1 cellular context compared by ENCODE assay signal in the genomic region with DNA sequence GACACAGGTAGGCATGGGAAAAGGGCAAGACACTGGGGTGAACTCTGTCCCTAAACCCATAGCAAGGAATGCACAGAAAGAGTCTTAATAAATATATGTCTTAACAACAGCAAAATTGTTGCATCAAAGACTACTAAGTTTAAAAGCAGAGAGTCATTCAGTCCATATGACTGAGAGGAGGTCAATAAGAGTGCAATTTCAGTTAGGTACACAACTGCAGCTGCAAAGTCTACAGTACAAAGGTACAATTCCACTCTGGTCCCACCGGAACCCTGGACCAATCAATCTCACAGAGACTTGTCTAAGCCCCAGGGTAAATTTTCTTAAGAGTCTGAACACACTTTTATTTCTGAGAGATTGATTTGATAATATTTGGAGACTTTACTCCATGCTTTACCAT.
A peak's percentile ranks its signal among the peaks of the same experiment; 100 is the strongest.
TF ChIP-seq lines count a peak whose summit lies in the region.

No MANE protein-coding gene starts in this region.

TF ChIP-seq in HepG2, 621 proteins besides CTCF, POLR2A, EP300 and RAD21 (continued from another document and continues in another):
- TF ChIP-seq, protein P1, sequence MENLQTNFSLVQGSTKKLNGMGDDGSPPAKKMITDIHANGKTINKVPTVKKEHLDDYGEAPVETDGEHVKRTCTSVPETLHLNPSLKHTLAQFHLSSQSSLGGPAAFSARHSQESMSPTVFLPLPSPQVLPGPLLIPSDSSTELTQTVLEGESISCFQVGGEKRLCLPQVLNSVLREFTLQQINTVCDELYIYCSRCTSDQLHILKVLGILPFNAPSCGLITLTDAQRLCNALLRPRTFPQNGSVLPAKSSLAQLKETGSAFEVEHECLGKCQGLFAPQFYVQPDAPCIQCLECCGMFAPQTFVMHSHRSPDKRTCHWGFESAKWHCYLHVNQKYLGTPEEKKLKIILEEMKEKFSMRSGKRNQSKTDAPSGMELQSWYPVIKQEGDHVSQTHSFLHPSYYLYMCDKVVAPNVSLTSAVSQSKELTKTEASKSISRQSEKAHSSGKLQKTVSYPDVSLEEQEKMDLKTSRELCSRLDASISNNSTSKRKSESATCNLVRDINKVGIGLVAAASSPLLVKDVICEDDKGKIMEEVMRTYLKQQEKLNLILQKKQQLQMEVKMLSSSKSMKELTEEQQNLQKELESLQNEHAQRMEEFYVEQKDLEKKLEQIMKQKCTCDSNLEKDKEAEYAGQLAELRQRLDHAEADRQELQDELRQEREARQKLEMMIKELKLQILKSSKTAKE (CRISPR knock-in tag; IDR thresholded peaks at IDR 0.05; ENCODE audit: borderline replicate concordance) = no peak
- no peak for TF ChIP-seq NFKB2 (CRISPR knock-in tag; IDR thresholded peaks at IDR 0.05; ENCODE audit: borderline replicate concordance)
- TF ChIP-seq, protein P2, sequence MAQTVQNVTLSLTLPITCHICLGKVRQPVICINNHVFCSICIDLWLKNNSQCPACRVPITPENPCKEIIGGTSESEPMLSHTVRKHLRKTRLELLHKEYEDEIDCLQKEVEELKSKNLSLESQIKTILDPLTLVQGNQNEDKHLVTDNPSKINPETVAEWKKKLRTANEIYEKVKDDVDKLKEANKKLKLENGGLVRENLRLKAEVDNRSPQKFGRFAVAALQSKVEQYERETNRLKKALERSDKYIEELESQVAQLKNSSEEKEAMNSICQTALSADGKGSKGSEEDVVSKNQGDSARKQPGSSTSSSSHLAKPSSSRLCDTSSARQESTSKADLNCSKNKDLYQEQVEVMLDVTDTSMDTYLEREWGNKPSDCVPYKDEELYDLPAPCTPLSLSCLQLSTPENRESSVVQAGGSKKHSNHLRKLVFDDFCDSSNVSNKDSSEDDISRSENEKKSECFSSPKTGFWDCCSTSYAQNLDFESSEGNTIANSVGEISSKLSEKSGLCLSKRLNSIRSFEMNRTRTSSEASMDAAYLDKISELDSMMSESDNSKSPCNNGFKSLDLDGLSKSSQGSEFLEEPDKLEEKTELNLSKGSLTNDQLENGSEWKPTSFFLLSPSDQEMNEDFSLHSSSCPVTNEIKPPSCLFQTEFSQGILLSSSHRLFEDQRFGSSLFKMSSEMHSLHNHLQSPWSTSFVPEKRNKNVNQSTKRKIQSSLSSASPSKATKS (CRISPR knock-in tag; IDR thresholded peaks at IDR 0.05) = no peak
- TF ChIP-seq, protein P3, sequence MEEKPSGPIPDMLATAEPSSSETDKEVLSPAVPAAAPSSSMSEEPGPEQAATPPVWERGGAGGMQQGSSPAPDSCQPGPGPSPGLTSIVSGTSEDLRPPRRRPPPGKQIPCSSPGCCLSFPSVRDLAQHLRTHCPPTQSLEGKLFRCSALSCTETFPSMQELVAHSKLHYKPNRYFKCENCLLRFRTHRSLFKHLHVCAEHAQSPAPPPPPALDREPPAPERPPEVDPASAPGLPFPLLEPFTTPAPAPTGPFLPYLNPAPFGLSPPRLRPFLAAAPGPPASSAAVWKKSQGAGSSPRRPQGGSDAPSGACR (CRISPR knock-in tag; IDR thresholded peaks at IDR 0.05) = no peak
- TF ChIP-seq, protein P4, sequence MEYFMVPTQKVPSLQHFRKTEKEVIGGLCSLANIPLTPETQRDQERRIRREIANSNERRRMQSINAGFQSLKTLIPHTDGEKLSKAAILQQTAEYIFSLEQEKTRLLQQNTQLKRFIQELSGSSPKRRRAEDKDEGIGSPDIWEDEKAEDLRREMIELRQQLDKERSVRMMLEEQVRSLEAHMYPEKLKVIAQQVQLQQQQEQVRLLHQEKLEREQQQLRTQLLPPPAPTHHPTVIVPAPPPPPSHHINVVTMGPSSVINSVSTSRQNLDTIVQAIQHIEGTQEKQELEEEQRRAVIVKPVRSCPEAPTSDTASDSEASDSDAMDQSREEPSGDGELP (IDR thresholded peaks at IDR 0.05; ENCODE audit: borderline replicate concordance, low read depth) = peak; percentile 93
- TF ChIP-seq SP2 (CRISPR knock-in tag; IDR thresholded peaks at IDR 0.05) = no peak
- TF ChIP-seq, protein P5, sequence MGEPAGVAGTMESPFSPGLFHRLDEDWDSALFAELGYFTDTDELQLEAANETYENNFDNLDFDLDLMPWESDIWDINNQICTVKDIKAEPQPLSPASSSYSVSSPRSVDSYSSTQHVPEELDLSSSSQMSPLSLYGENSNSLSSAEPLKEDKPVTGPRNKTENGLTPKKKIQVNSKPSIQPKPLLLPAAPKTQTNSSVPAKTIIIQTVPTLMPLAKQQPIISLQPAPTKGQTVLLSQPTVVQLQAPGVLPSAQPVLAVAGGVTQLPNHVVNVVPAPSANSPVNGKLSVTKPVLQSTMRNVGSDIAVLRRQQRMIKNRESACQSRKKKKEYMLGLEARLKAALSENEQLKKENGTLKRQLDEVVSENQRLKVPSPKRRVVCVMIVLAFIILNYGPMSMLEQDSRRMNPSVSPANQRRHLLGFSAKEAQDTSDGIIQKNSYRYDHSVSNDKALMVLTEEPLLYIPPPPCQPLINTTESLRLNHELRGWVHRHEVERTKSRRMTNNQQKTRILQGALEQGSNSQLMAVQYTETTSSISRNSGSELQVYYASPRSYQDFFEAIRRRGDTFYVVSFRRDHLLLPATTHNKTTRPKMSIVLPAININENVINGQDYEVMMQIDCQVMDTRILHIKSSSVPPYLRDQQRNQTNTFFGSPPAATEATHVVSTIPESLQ (CRISPR knock-in tag; conservative IDR thresholded peaks at IDR 0.05) = no peak
- peak; percentile 42; the same call in 1 of the 2 replicates for TF ChIP-seq MIER3 (CRISPR knock-in tag; IDR thresholded peaks at IDR 0.05; ENCODE audit: borderline replicate concordance)
- no peak for TF ChIP-seq ZKSCAN1 (IDR thresholded peaks at IDR 0.05; ENCODE audit: low read length)
- no peak for TF ChIP-seq ZNF556 (CRISPR knock-in tag; IDR thresholded peaks at IDR 0.05; ENCODE audit: borderline replicate concordance)
- TF ChIP-seq, protein P6, sequence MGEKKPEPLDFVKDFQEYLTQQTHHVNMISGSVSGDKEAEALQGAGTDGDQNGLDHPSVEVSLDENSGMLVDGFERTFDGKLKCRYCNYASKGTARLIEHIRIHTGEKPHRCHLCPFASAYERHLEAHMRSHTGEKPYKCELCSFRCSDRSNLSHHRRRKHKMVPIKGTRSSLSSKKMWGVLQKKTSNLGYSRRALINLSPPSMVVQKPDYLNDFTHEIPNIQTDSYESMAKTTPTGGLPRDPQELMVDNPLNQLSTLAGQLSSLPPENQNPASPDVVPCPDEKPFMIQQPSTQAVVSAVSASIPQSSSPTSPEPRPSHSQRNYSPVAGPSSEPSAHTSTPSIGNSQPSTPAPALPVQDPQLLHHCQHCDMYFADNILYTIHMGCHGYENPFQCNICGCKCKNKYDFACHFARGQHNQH (CRISPR knock-in tag; IDR thresholded peaks at IDR 0.05) = peak; percentile 77
- no peak for TF ChIP-seq ZNF256 (CRISPR knock-in tag; conservative IDR thresholded peaks at IDR 0.05)
- TF ChIP-seq ZNF180 (CRISPR knock-in tag; IDR thresholded peaks at IDR 0.05; ENCODE audit: borderline replicate concordance, low read depth) = no peak
- TF ChIP-seq ZNF790 (CRISPR knock-in tag; IDR thresholded peaks at IDR 0.05; ENCODE audit: borderline replicate concordance) = no peak
- TF ChIP-seq ZFP36L2 (CRISPR knock-in tag; IDR thresholded peaks at IDR 0.05) = no peak
- TF ChIP-seq ZNF234 (CRISPR knock-in tag; conservative IDR thresholded peaks at IDR 0.05) = no peak
- TF ChIP-seq, protein P7, sequence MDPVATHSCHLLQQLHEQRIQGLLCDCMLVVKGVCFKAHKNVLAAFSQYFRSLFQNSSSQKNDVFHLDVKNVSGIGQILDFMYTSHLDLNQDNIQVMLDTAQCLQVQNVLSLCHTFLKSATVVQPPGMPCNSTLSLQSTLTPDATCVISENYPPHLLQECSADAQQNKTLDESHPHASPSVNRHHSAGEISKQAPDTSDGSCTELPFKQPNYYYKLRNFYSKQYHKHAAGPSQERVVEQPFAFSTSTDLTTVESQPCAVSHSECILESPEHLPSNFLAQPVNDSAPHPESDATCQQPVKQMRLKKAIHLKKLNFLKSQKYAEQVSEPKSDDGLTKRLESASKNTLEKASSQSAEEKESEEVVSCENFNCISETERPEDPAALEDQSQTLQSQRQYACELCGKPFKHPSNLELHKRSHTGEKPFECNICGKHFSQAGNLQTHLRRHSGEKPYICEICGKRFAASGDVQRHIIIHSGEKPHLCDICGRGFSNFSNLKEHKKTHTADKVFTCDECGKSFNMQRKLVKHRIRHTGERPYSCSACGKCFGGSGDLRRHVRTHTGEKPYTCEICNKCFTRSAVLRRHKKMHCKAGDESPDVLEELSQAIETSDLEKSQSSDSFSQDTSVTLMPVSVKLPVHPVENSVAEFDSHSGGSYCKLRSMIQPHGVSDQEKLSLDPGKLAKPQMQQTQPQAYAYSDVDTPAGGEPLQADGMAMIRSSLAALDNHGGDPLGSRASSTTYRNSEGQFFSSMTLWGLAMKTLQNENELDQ (CRISPR knock-in tag; IDR thresholded peaks at IDR 0.05; ENCODE audit: borderline replicate concordance) = no peak
- no peak for TF ChIP-seq PAX8 (CRISPR knock-in tag; IDR thresholded peaks at IDR 0.05; ENCODE audit: borderline replicate concordance)
- TF ChIP-seq FOXM1 (CRISPR knock-in tag; IDR thresholded peaks at IDR 0.05) = no peak
- TF ChIP-seq, protein P8, sequence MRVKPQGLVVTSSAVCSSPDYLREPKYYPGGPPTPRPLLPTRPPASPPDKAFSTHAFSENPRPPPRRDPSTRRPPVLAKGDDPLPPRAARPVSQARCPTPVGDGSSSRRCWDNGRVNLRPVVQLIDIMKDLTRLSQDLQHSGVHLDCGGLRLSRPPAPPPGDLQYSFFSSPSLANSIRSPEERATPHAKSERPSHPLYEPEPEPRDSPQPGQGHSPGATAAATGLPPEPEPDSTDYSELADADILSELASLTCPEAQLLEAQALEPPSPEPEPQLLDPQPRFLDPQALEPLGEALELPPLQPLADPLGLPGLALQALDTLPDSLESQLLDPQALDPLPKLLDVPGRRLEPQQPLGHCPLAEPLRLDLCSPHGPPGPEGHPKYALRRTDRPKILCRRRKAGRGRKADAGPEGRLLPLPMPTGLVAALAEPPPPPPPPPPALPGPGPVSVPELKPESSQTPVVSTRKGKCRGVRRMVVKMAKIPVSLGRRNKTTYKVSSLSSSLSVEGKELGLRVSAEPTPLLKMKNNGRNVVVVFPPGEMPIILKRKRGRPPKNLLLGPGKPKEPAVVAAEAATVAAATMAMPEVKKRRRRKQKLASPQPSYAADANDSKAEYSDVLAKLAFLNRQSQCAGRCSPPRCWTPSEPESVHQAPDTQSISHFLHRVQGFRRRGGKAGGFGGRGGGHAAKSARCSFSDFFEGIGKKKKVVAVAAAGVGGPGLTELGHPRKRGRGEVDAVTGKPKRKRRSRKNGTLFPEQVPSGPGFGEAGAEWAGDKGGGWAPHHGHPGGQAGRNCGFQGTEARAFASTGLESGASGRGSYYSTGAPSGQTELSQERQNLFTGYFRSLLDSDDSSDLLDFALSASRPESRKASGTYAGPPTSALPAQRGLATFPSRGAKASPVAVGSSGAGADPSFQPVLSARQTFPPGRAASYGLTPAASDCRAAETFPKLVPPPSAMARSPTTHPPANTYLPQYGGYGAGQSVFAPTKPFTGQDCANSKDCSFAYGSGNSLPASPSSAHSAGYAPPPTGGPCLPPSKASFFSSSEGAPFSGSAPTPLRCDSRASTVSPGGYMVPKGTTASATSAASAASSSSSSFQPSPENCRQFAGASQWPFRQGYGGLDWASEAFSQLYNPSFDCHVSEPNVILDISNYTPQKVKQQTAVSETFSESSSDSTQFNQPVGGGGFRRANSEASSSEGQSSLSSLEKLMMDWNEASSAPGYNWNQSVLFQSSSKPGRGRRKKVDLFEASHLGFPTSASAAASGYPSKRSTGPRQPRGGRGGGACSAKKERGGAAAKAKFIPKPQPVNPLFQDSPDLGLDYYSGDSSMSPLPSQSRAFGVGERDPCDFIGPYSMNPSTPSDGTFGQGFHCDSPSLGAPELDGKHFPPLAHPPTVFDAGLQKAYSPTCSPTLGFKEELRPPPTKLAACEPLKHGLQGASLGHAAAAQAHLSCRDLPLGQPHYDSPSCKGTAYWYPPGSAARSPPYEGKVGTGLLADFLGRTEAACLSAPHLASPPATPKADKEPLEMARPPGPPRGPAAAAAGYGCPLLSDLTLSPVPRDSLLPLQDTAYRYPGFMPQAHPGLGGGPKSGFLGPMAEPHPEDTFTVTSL (CRISPR knock-in tag; IDR thresholded peaks at IDR 0.05; ENCODE audit: borderline replicate concordance) = peak; percentile 89
- no peak for TF ChIP-seq ZNF552 (CRISPR knock-in tag; IDR thresholded peaks at IDR 0.05; ENCODE audit: borderline replicate concordance)
- no peak for TF ChIP-seq ZNF567 (CRISPR knock-in tag; IDR thresholded peaks at IDR 0.05; ENCODE audit: borderline replicate concordance)
- no peak for TF ChIP-seq ZNF747 (CRISPR knock-in tag; IDR thresholded peaks at IDR 0.05; ENCODE audit: borderline replicate concordance)
- TF ChIP-seq SMAD3 (CRISPR knock-in tag; IDR thresholded peaks at IDR 0.05) = peak; percentile 83
- TF ChIP-seq, protein P9, sequence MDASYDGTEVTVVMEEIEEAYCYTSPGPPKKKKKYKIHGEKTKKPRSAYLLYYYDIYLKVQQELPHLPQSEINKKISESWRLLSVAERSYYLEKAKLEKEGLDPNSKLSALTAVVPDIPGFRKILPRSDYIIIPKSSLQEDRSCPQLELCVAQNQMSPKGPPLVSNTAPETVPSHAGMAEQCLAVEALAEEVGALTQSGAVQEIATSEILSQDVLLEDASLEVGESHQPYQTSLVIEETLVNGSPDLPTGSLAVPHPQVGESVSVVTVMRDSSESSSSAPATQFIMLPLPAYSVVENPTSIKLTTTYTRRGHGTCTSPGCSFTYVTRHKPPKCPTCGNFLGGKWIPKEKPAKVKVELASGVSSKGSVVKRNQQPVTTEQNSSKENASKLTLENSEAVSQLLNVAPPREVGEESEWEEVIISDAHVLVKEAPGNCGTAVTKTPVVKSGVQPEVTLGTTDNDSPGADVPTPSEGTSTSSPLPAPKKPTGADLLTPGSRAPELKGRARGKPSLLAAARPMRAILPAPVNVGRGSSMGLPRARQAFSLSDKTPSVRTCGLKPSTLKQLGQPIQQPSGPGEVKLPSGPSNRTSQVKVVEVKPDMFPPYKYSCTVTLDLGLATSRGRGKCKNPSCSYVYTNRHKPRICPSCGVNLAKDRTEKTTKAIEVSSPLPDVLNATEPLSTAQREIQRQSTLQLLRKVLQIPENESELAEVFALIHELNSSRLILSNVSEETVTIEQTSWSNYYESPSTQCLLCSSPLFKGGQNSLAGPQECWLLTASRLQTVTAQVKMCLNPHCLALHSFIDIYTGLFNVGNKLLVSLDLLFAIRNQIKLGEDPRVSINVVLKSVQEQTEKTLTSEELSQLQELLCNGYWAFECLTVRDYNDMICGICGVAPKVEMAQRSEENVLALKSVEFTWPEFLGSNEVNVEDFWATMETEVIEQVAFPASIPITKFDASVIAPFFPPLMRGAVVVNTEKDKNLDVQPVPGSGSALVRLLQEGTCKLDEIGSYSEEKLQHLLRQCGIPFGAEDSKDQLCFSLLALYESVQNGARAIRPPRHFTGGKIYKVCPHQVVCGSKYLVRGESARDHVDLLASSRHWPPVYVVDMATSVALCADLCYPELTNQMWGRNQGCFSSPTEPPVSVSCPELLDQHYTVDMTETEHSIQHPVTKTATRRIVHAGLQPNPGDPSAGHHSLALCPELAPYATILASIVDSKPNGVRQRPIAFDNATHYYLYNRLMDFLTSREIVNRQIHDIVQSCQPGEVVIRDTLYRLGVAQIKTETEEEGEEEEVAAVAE (CRISPR knock-in tag; IDR thresholded peaks at IDR 0.05; ENCODE audit: borderline replicate concordance) = no peak
- no peak for TF ChIP-seq ZNF124 (CRISPR knock-in tag; IDR thresholded peaks at IDR 0.05)
- TF ChIP-seq ARNT (IDR thresholded peaks at IDR 0.05) = no peak
- TF ChIP-seq POLR2AphosphoS5 (IDR thresholded peaks at IDR 0.05; ENCODE audit: low read depth, low read length) = 0 out of 2 replicates have a peak, but pooled peaks have one; percentile 13
- TF ChIP-seq U2AF2 (IDR thresholded peaks at IDR 0.05; ENCODE audit: low read depth, low read length) = no peak
- TF ChIP-seq EZH2 (conservative IDR thresholded peaks at IDR 0.05; ENCODE audit: low read depth, low read length) = no peak
